In genomic region chr6:11740875-11741274, GRCh38 we compare ENCODE assay signal across 22 cellular contexts. TPM values are rescaled to one million over a fixed set of nuclear protein-coding genes. Genes with fewer than 3 reads are reported as not detected.
A peak's percentile ranks its signal among the peaks of the same experiment; 100 is the strongest.
DNase-seq lines count a peak whose midpoint lies in the region; ATAC-seq lines count a peak whose summit lies in the region.
"Had no signal": no experiment of that assay in that cellular context is flagged by ENCODE, and none has a peak within 500 bp of the region (broad histone marks: within the 10 kb centered on the region; RNA-seq: fewer than 3 reads in every experiment).

No MANE protein-coding gene starts in this region.

- no peak for DNase-seq in activated T-cell treated with anti-CD3 and anti-CD28 coated beads, Interleukin-2, amount 50 U/mL, for 72 hours
- DNase-seq in activated T-cell treated with anti-CD3 and anti-CD28 coated beads for 4 hours, result no peak
- DNase-seq in stimulated activated naive CD8-positive, alpha-beta T cell treated with anti-CD3 and anti-CD28 coated beads, Interleukin-15, Interleukin-2, amounts not matched to agents 100 U/mL and 50 U/mL, for 24 hours, result no peak
- DNase-seq in natural killer cell treated with Interleukin-12 subunit alpha and Interleukin-12 subunit beta and Interleukin-15 and Interleukin-18, amount 100 ng/mL, for 72 hours (ENCODE audit: low spot score), result no peak
- DNase-seq: 8988T; ACHN; AML-193; BE2C; CD4-positive, alpha-beta T cell; CD8-positive, alpha-beta memory T cell; DMS 273 treated with DMSO at 0.1 percent for 48 hours; DMS79; EL; GDM1; H9 had no signal

- H3K36me3 Mint-ChIP-seq in activated T-cell treated with anti-CD3 and anti-CD28 coated beads, Interleukin-2, amount 50 U/mL, for 72 hours (ENCODE audit: insufficient read depth in 2 of 2), result peaks cover 1 to 5% of the 10 kb centered on the region in 2 donors
- no peaks in the 10 kb centered on the region for H3K36me3 Mint-ChIP-seq in activated T-helper 17 cell treated with anti-CD3 and anti-CD28 coated beads, Interleukin-2, amount 50 U/mL, for 72 hours (ENCODE audit: low read depth)
- no peaks in the 10 kb centered on the region for H3K36me3 Mint-ChIP-seq in natural killer cell treated with Interleukin-12 subunit alpha and Interleukin-12 subunit beta and Interleukin-15 and Interleukin-18, amount 100 ng/mL, for 72 hours
- H3K36me3 Mint-ChIP-seq: CD8-positive, alpha-beta memory T cell had no signal

- H3K4me3 Mint-ChIP-seq in activated T-cell treated with anti-CD3 and anti-CD28 coated beads, Interleukin-2, amount 50 U/mL, for 72 hours, result peak overlapping the region; percentile 7 to 37
- H3K4me3 Mint-ChIP-seq in activated T-helper 17 cell treated with anti-CD3 and anti-CD28 coated beads, Interleukin-2, amount 50 U/mL, for 72 hours, result no peak overlapping the region
- H3K4me3 Mint-ChIP-seq in natural killer cell treated with Interleukin-12 subunit alpha and Interleukin-12 subunit beta and Interleukin-15 and Interleukin-18, amount 100 ng/mL, for 72 hours, result no peak overlapping the region
- H3K4me3 Mint-ChIP-seq: CD14-positive monocyte; CD4-positive, alpha-beta T cell; CD8-positive, alpha-beta memory T cell; GM23338; H9 had no signal

- peak in 1 of 2 donors; percentile 41 for ATAC-seq in activated T-cell treated with anti-CD3 and anti-CD28 coated beads, Interleukin-2, amount 50 U/mL, for 72 hours (replicated peaks in 1 of 2)
- peak; percentile 28 for ATAC-seq in activated T-helper 17 cell treated with anti-CD3 and anti-CD28 coated beads, Interleukin-2, amount 50 U/mL, for 72 hours (replicated peaks)
- ATAC-seq in stimulated activated naive CD8-positive, alpha-beta T cell treated with anti-CD3 and anti-CD28 coated beads, Interleukin-15, Interleukin-2, amounts not matched to agents 100 U/mL and 50 U/mL, for 24 hours, result peak; percentile 20
- no peak for ATAC-seq in natural killer cell treated with Interleukin-12 subunit alpha and Interleukin-12 subunit beta and Interleukin-15 and Interleukin-18, amount 100 ng/mL, for 72 hours
- no peak for ATAC-seq in GM19324 (IDR thresholded peaks at IDR 0.05; ENCODE audit: low FRiP score, unreplicated experiment)
- ATAC-seq: A549, GM12878, GM23338, HCT116 had no signal

- H3K27ac Mint-ChIP-seq in activated T-cell treated with anti-CD3 and anti-CD28 coated beads, Interleukin-2, amount 50 U/mL, for 72 hours, result no peak overlapping the region
- no peak overlapping the region for H3K27ac Mint-ChIP-seq in activated T-helper 17 cell treated with anti-CD3 and anti-CD28 coated beads, Interleukin-2, amount 50 U/mL, for 72 hours
- no peak overlapping the region for H3K27ac Mint-ChIP-seq in natural killer cell treated with Interleukin-12 subunit alpha and Interleukin-12 subunit beta and Interleukin-15 and Interleukin-18, amount 100 ng/mL, for 72 hours
- H3K27ac Mint-ChIP-seq: CD4-positive, alpha-beta T cell; CD8-positive, alpha-beta memory T cell; GM23338; H9 had no signal

- no peaks in the 10 kb centered on the region for H3K27me3 Mint-ChIP-seq in activated T-cell treated with anti-CD3 and anti-CD28 coated beads, Interleukin-2, amount 50 U/mL, for 72 hours (ENCODE audit: low read depth)
- no peaks in the 10 kb centered on the region for H3K27me3 Mint-ChIP-seq in activated T-helper 17 cell treated with anti-CD3 and anti-CD28 coated beads, Interleukin-2, amount 50 U/mL, for 72 hours
- H3K27me3 Mint-ChIP-seq in natural killer cell treated with Interleukin-12 subunit alpha and Interleukin-12 subunit beta and Interleukin-15 and Interleukin-18, amount 100 ng/mL, for 72 hours, result peaks cover 36 to 48% of the 10 kb centered on the region in 2 donors
- H3K27me3 Mint-ChIP-seq: CD4-positive, alpha-beta T cell had no signal

- H3K4me1 Mint-ChIP-seq in activated T-cell treated with anti-CD3 and anti-CD28 coated beads, Interleukin-2, amount 50 U/mL, for 72 hours (ENCODE audit: low read depth), result peaks cover 53% of the 10 kb centered on the region
- peaks cover 14% of the 10 kb centered on the region for H3K4me1 Mint-ChIP-seq in activated T-helper 17 cell treated with anti-CD3 and anti-CD28 coated beads, Interleukin-2, amount 50 U/mL, for 72 hours
- no peaks in the 10 kb centered on the region for H3K4me1 Mint-ChIP-seq in natural killer cell treated with Interleukin-12 subunit alpha and Interleukin-12 subunit beta and Interleukin-15 and Interleukin-18, amount 100 ng/mL, for 72 hours (ENCODE audit: low read depth in 2 of 2)
- H3K4me1 Mint-ChIP-seq: CD8-positive, alpha-beta memory T cell had no signal

- peaks cover 3 to 11% of the 10 kb centered on the region in 2 donors for H3K9me3 Mint-ChIP-seq in activated T-cell treated with anti-CD3 and anti-CD28 coated beads, Interleukin-2, amount 50 U/mL, for 72 hours
- peaks cover 3% of the 10 kb centered on the region for H3K9me3 Mint-ChIP-seq in activated T-helper 17 cell treated with anti-CD3 and anti-CD28 coated beads, Interleukin-2, amount 50 U/mL, for 72 hours
- no peaks in the 10 kb centered on the region for H3K9me3 Mint-ChIP-seq in natural killer cell treated with Interleukin-12 subunit alpha and Interleukin-12 subunit beta and Interleukin-15 and Interleukin-18, amount 100 ng/mL, for 72 hours
- H3K9me3 Mint-ChIP-seq: GM23338 had no signal

RNA-seq across cellular contexts. Expression of gene ADTRP, which starts 37.7 kb away (rescaled TPM):
- total RNA-seq in activated T-cell treated with anti-CD3 and anti-CD28 coated beads, Interleukin-2, amount 50 U/mL, for 72 hours, result 10 to 100 TPM; 62.4 to 71.6 TPM
- 10 to 100 TPM; 47.7 to 81.3 TPM for total RNA-seq in activated T-helper 17 cell treated with anti-CD3 and anti-CD28 coated beads, Interleukin-2, amount 50 U/mL, for 72 hours
- total RNA-seq in natural killer cell treated with Interleukin-12 subunit alpha and Interleukin-12 subunit beta and Interleukin-15 and Interleukin-18, amount 100 ng/mL, for 72 hours, result 1 to 10 TPM in 1 of 2 donors, not detected in 1; 1.0 TPM
- total RNA-seq: GM23338, H9 had no signal

Comparison
In these comparisons a context has a peak if more than half of its experiments do, and no peak if none do; other contexts are left out.
1. ATAC-seq: peak in activated T-helper 17 cell treated with anti-CD3 and anti-CD28 coated beads, Interleukin-2, amount 50 U/mL, for 72 hours (single experiment) and stimulated activated naive CD8-positive, alpha-beta T cell treated with anti-CD3 and anti-CD28 coated beads, Interleukin-15, Interleukin-2, amounts not matched to agents 100 U/mL and 50 U/mL, for 24 hours (single experiment); none in natural killer cell treated with Interleukin-12 subunit alpha and Interleukin-12 subunit beta and Interleukin-15 and Interleukin-18, amount 100 ng/mL, for 72 hours (0 of 2) and GM19324 (single experiment).
2. H3K4me3 Mint-ChIP-seq: peak in activated T-cell treated with anti-CD3 and anti-CD28 coated beads, Interleukin-2, amount 50 U/mL, for 72 hours (2 of 2); none in activated T-helper 17 cell treated with anti-CD3 and anti-CD28 coated beads, Interleukin-2, amount 50 U/mL, for 72 hours (single experiment) and natural killer cell treated with Interleukin-12 subunit alpha and Interleukin-12 subunit beta and Interleukin-15 and Interleukin-18, amount 100 ng/mL, for 72 hours (single experiment).
3. RNA of gene ADTRP, which starts 37.7 kb away (total RNA-seq): 47.7 to 81.3 TPM in activated T-helper 17 cell treated with anti-CD3 and anti-CD28 coated beads, Interleukin-2, amount 50 U/mL, for 72 hours and 62.4 to 71.6 TPM in activated T-cell treated with anti-CD3 and anti-CD28 coated beads, Interleukin-2, amount 50 U/mL, for 72 hours; 1.0 TPM in natural killer cell treated with Interleukin-12 subunit alpha and Interleukin-12 subunit beta and Interleukin-15 and Interleukin-18, amount 100 ng/mL, for 72 hours; every median in the first group is over 10 times any median in the second.